In the genomic region with DNA sequence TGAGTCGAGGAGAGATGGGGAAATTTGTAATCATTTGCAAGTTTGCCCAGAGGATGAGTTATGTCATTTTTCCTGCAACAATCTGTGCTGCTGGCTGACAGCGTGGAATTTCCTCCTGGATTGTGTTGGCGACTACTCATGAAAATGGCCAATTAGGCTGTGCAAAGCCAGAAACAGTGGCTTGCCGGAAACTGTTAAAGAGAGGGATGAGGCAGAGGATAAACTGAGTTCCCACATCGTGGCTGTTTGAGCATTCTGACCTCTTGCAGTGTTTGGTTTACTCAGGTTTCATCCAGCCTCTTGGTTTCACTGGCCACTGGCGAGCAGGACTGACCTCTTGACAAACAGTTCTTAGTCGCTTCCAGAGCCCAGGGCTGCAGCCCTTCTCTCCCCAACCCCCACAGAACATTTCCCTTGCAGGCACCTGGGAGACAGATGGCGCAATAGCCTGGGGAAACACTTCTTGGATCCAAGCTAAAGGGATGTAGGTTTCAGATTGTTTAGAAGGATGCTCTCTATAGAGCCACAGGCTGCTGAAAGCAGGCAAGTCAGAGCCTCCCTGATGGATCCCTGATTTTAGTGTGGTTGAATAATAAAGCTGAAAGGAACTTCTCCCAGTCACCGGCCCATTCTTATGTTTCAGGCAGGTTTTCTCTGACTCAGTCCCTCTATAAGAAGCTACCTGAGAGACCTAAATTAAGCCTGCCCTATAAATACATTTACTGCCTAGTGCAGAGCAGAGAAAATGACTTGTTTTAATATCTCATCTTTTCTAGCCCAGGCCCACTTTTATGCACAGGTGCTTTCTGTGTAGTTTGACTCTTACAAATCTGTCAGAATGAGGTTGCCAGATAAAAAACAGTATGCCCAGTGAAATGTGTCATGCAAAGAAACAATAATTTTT, we compare ENCODE assay signal across 8 cellular contexts.
DNase-seq lines count a peak whose midpoint lies in the region; ATAC-seq and TF ChIP-seq lines count a peak whose summit lies in the region.

No MANE protein-coding gene starts in this region.

- no peaks in the 10 kb centered on the region for H4K20me1 ChIP-seq in neural cell (ENCODE audit: insufficient read depth)

- TF ChIP-seq EP300 in neural cell (conservative IDR thresholded peaks at IDR 0.05; ENCODE audit: poor library complexity, severe bottlenecking) (no peak), suprapubic skin (IDR thresholded peaks at IDR 0.05) (no peak)

- WGBS in suprapubic skin: 29% methylated on average over 8 of the region's 9 CpGs

- no peaks in the 10 kb centered on the region for H3K27me3 Mint-ChIP-seq in endothelial cell (ENCODE audit: unreplicated experiment)

- H3F3A ChIP-seq in neural cell (ENCODE audit: insufficient read depth, low read length, poor library complexity, severe bottlenecking): no peaks in the 10 kb centered on the region

- TF ChIP-seq POLR2A in suprapubic skin (IDR thresholded peaks at IDR 0.05): no peak

- H3K36me3 Mint-ChIP-seq in endothelial cell (ENCODE audit: low read depth, unreplicated experiment): no peaks in the 10 kb centered on the region

- H3K79me2 ChIP-seq in neural cell (replicated peaks; ENCODE audit: insufficient read depth, low read length): no peaks in the 10 kb centered on the region

- H3K4me2 ChIP-seq in neural cell (ENCODE audit: low read length): no peak overlapping the region

- ATAC-seq in stimulated activated naive CD8-positive, alpha-beta T cell treated with anti-CD3 and anti-CD28 coated beads, Interleukin-15, Interleukin-2, amounts not matched to agents 100 U/mL and 50 U/mL, for 24 hours: no peak
- no peak for ATAC-seq in HG03159 (IDR thresholded peaks at IDR 0.05; ENCODE audit: unreplicated experiment)
- ATAC-seq in HG03432 (IDR thresholded peaks at IDR 0.05; ENCODE audit: unreplicated experiment): no peak

- no peaks in the 10 kb centered on the region for H3K9me3 Mint-ChIP-seq in endothelial cell (ENCODE audit: unreplicated experiment)

- H3K27me3 ChIP-seq in neural cell (ENCODE audit: insufficient read depth, low read depth, low read length) (no peaks in the 10 kb centered on the region), suprapubic skin (no peaks in the 10 kb centered on the region)

- H3K27ac ChIP-seq in neural cell (ENCODE audit: low read length): no peak overlapping the region
- no peak overlapping the region for H3K27ac ChIP-seq in suprapubic skin

- H3K9me3 ChIP-seq in neural cell (ENCODE audit: low read length): no peaks in the 10 kb centered on the region
- no peaks in the 10 kb centered on the region for H3K9me3 ChIP-seq in suprapubic skin

- H3K4me1 ChIP-seq in suprapubic skin: peaks cover 9% of the 10 kb centered on the region

- no peak overlapping the region for H3K27ac Mint-ChIP-seq in endothelial cell (ENCODE audit: unreplicated experiment)

- H3K36me3 ChIP-seq in neural cell (ENCODE audit: insufficient read depth, low read length) (no peaks in the 10 kb centered on the region), suprapubic skin (no peaks in the 10 kb centered on the region)

- peaks cover 3% of the 10 kb centered on the region for H3K4me1 Mint-ChIP-seq in endothelial cell (ENCODE audit: unreplicated experiment)

- no peak overlapping the region for H3K9ac ChIP-seq in neural cell (ENCODE audit: low read length)

- TF ChIP-seq RAD21 in neural cell (conservative IDR thresholded peaks at IDR 0.05): peak; percentile 48

- H2AFZ ChIP-seq in neural cell (ENCODE audit: low read depth, low read length): no peak overlapping the region

- TF ChIP-seq CTCF in endothelial cell (IDR thresholded peaks at IDR 0.05; ENCODE audit: unreplicated experiment) (no peak), neural cell (IDR thresholded peaks at IDR 0.05; ENCODE audit: poor library complexity, severe bottlenecking) (peak; percentile 55), suprapubic skin (IDR thresholded peaks at IDR 0.05) (no peak)

- H3K4me3 ChIP-seq in neural cell (ENCODE audit: low read length) (no peak overlapping the region), suprapubic skin (no peak overlapping the region)

- in situ Hi-C loops in Caki2 (cut with HindIII; ENCODE audit: low pct_unique_long_range_greater_than_20kb, low sequenced_read_pairs): no loop called here

- H3K4me3 Mint-ChIP-seq in endothelial cell (ENCODE audit: unreplicated experiment): no peak overlapping the region

- H3K9me2 ChIP-seq in neural cell (ENCODE audit: insufficient read depth, low read length): no peaks in the 10 kb centered on the region

- peak; percentile 46 for DNase-seq in Caki2 (ENCODE audit: low read depth)
- peak; percentile 35 for DNase-seq in NCI-H2227 treated with DMSO at 0.1 percent for 48 hours (lab: John Stamatoyannopoulos, UW)
- DNase-seq in endothelial cell (ENCODE audit: low spot score): peak; percentile 12
- DNase-seq in stimulated activated naive CD8-positive, alpha-beta T cell treated with anti-CD3 and anti-CD28 coated beads, Interleukin-15, Interleukin-2, amounts not matched to agents 100 U/mL and 50 U/mL, for 24 hours: no peak
- no peak for DNase-seq in suprapubic skin (ENCODE audit: low spot score in 2 of 2)

TF ChIP-seq in neural cell, 6 proteins besides CTCF, POLR2A, EP300 and RAD21:
- TF ChIP-seq TAF1 (IDR thresholded peaks at IDR 0.05; ENCODE audit: low read depth) (no peak), SMC3 (conservative IDR thresholded peaks at IDR 0.05; ENCODE audit: poor library complexity) (peak; percentile 40), REST (IDR thresholded peaks at IDR 0.05; ENCODE audit: borderline replicate concordance) (peak; percentile 68), MXI1 (conservative IDR thresholded peaks at IDR 0.05; ENCODE audit: poor library complexity, severe bottlenecking) (no peak), POLR2AphosphoS5 (IDR thresholded peaks at IDR 0.05) (peak; percentile 16), EZH2 (IDR thresholded peaks at IDR 0.05; ENCODE audit: borderline replicate concordance, insufficient read depth, low read length, poor library complexity, severe bottlenecking) (no peak)

Comparison
In these comparisons a context has a peak if more than half of its experiments do, and no peak if none do; other contexts are left out.
1. DNase-seq: peak in Caki2 (single experiment), NCI-H2227 treated with DMSO at 0.1 percent for 48 hours (single experiment) and endothelial cell (single experiment); none in stimulated activated naive CD8-positive, alpha-beta T cell treated with anti-CD3 and anti-CD28 coated beads, Interleukin-15, Interleukin-2, amounts not matched to agents 100 U/mL and 50 U/mL, for 24 hours (single experiment) and suprapubic skin (0 of 2).